In genomic region chr2:86675611-86676015, GRCh38 we compare ENCODE assay signal across 13 cellular contexts. TPM values are rescaled to one million over a fixed set of nuclear protein-coding genes. Genes with fewer than 3 reads are reported as not detected.
DNase-seq lines count a peak whose midpoint lies in the region; ATAC-seq and TF ChIP-seq lines count a peak whose summit lies in the region.
"Had no signal": no experiment of that assay in that cellular context is flagged by ENCODE, and none has a peak within 500 bp of the region (broad histone marks: within the 10 kb centered on the region; RNA-seq: fewer than 3 reads in every experiment).

No MANE protein-coding gene starts in this region.

- no peaks in the 10 kb centered on the region for H3K9me3 Mint-ChIP-seq in chondrocyte (ENCODE audit: low read depth)
- H3K9me3 Mint-ChIP-seq: activated T-cell treated with anti-CD3 and anti-CD28 coated beads, Interleukin-2, amount 50 U/mL, for 4 hours had no signal

- no peaks in the 10 kb centered on the region for H4K20me1 ChIP-seq in OCI-LY3 (ENCODE audit: insufficient read depth, low read length)

- peaks cover 8% of the 10 kb centered on the region for H3K27me3 Mint-ChIP-seq in chondrocyte (ENCODE audit: low read depth)

- peaks cover 4% of the 10 kb centered on the region for H3K36me3 Mint-ChIP-seq in chondrocyte (ENCODE audit: low read depth)

- H3K4me3 Mint-ChIP-seq in chondrocyte (ENCODE audit: unreplicated experiment), result no peak overlapping the region
- H3K4me3 Mint-ChIP-seq: activated T-cell treated with anti-CD3 and anti-CD28 coated beads, Interleukin-2, amount 50 U/mL, for 4 hours had no signal

- no peaks in the 10 kb centered on the region for H3K79me2 ChIP-seq in OCI-LY3 (ENCODE audit: low read length)

- no peaks in the 10 kb centered on the region for H3K4me1 Mint-ChIP-seq in chondrocyte (ENCODE audit: low read depth)

- H3K9me3 ChIP-seq in OCI-LY3 (ENCODE audit: insufficient read depth, low read length), result no peaks in the 10 kb centered on the region

- intact Hi-C loops in Right ventricle myocardium superior (cut with DNase I) (no loop called here), cardiac septum (cut with DNase I) (loop anchor here (2.0 to 10.0 kb wide), 2 partner anchors 27 to 51 kb away; partner anchors contain the start of gene RNF103)

- no peak for DNase-seq in Right ventricle myocardium superior
- DNase-seq in cardiac septum (ENCODE audit: low spot score), result no peak
- no peak for DNase-seq in chondrocyte (ENCODE audit: low spot score)
- DNase-seq: activated T-cell treated with anti-CD3 and anti-CD28 coated beads, Interleukin-2, amount 50 U/mL, for 4 hours; GF-D8; NCI-H1417; nucleus accumbens; stimulated activated CD4-positive, alpha-beta T cell treated with anti-CD3 and anti-CD28 coated beads, Interleukin-2, amount 100 ng/mL, for 24 hours had no signal

- no peak overlapping the region for H2AFZ ChIP-seq in OCI-LY3 (ENCODE audit: low read depth, low read length)

- no peak overlapping the region for H3K4me3 ChIP-seq in OCI-LY3 (ENCODE audit: low read length)

- no peak overlapping the region for H3K27ac Mint-ChIP-seq in chondrocyte (ENCODE audit: unreplicated experiment)

- H3K9ac ChIP-seq in OCI-LY3 (ENCODE audit: low read length), result no peak overlapping the region

- H3K27me3 ChIP-seq in OCI-LY3 (ENCODE audit: low read depth, low read length), result no peaks in the 10 kb centered on the region

- H3K4me1 ChIP-seq in OCI-LY3 (ENCODE audit: low read length), result no peaks in the 10 kb centered on the region

- TF ChIP-seq CTCF in OCI-LY3 (IDR thresholded peaks at IDR 0.05; ENCODE audit: low read depth, low read length) (peak; percentile 43), chondrocyte (IDR thresholded peaks at IDR 0.05) (no peak)

- no peak overlapping the region for H3K4me2 ChIP-seq in OCI-LY3 (ENCODE audit: low read length)

- no peaks in the 10 kb centered on the region for H3K36me3 ChIP-seq in OCI-LY3 (replicated peaks; ENCODE audit: low read depth, low read length)

- peak; percentile 6 for ATAC-seq in Right ventricle myocardium superior (ENCODE audit: poor library complexity)
- peak; percentile 79 for ATAC-seq in esophagus mucosa
- ATAC-seq in GM18858 (IDR thresholded peaks at IDR 0.05; ENCODE audit: unreplicated experiment), result no peak
- no peak for ATAC-seq in GM21515 (IDR thresholded peaks at IDR 0.05; ENCODE audit: unreplicated experiment)
- ATAC-seq: activated T-cell treated with anti-CD3 and anti-CD28 coated beads, Interleukin-2, amount 50 U/mL, for 4 hours had no signal

- H3K27ac ChIP-seq in OCI-LY3 (ENCODE audit: low read length) (no peak overlapping the region), temporal lobe (ENCODE audit: low read depth, low read length) (peak overlapping the region; percentile 80)

RNA-seq across cellular contexts. Expression of gene RMND5A, which starts 44.5 kb away (rescaled TPM):
- 96.0 TPM for total RNA-seq in Right ventricle myocardium superior
- 96.6 TPM for total RNA-seq in cardiac septum
- total RNA-seq in esophagus mucosa, result 39.4 TPM
- 41.3 TPM for total RNA-seq in temporal lobe
- total RNA-seq in chondrocyte, result 23.1 to 27.6 TPM (median 24.0 TPM) in 3 replicates

RNA-seq across cellular contexts. Expression of gene RNF103, which starts 51.9 kb away (rescaled TPM):
- 51.7 TPM for total RNA-seq in Right ventricle myocardium superior
- 63.4 TPM for total RNA-seq in cardiac septum
- 12.6 TPM for total RNA-seq in esophagus mucosa
- 33.9 TPM for total RNA-seq in temporal lobe
- total RNA-seq in chondrocyte, result 28.5 to 32.4 TPM (median 32.3 TPM) in 3 replicates

Comparison
In these comparisons a context has a peak if more than half of its experiments do, and no peak if none do; other contexts are left out.
1. ATAC-seq: peak in Right ventricle myocardium superior (single experiment) and esophagus mucosa (single experiment); none in GM18858 (single experiment) and GM21515 (single experiment).